24 cellular contexts compared by ENCODE assay signal in genomic region chr5:96768708-96769251, GRCh38. TPM values are rescaled to one million over a fixed set of nuclear protein-coding genes. Genes with fewer than 3 reads are reported as not detected.
DNase-seq lines count a peak whose midpoint lies in the region; ATAC-seq and TF ChIP-seq lines count a peak whose summit lies in the region.
"Had no signal": no experiment of that assay in that cellular context is flagged by ENCODE, and none has a peak within 500 bp of the region (broad histone marks: within the 10 kb centered on the region; RNA-seq: fewer than 3 reads in every experiment).

No MANE protein-coding gene starts in this region.

- no peaks in the 10 kb centered on the region for H3K27me3 ChIP-seq in right lobe of liver
- H3K27me3 ChIP-seq: ovary, SJSA1, uterus had no signal

- H3K4me3 Mint-ChIP-seq in stimulated activated naive CD8-positive, alpha-beta T cell treated with anti-CD3 and anti-CD28 coated beads, Interleukin-15, Interleukin-2, amounts not matched to agents 100 ng/mL and 50 ng/mL, for 24 hours = no peak overlapping the region
- no peak overlapping the region for H3K4me3 Mint-ChIP-seq in stimulated activated naive CD8-positive, alpha-beta T cell treated with anti-CD3 and anti-CD28 coated beads, Interleukin-15, amount 100 ng/mL, for 72 hours
- no peak overlapping the region for H3K4me3 Mint-ChIP-seq in activated CD8-positive, alpha-beta T cell treated with anti-CD3 and anti-CD28 coated beads, Interleukin-2, amount 10 ng/mL, durations not matched to agents 7 days and 5 days
- H3K4me3 Mint-ChIP-seq in memory B cell = no peak overlapping the region

- no peak overlapping the region for H3K4me3 ChIP-seq in right lobe of liver
- H3K4me3 ChIP-seq: ovary, SJSA1, smooth muscle cell, uterus had no signal

- DNase-seq in stimulated activated naive CD8-positive, alpha-beta T cell treated with anti-CD3 and anti-CD28 coated beads, Interleukin-15, amount 100 ng/mL, for 72 hours = no peak
- no peak for DNase-seq in activated CD8-positive, alpha-beta T cell treated with anti-CD3 and anti-CD28 coated beads, Interleukin-2, amount 10 ng/mL, durations not matched to agents 7 days and 5 days
- no peak for DNase-seq in memory B cell (ENCODE audit: low spot score in 2 of 2)
- DNase-seq in C1 segment of cervical spinal cord (lab: John Stamatoyannopoulos, UW) = no peak
- no peak for DNase-seq in NCI-H1417 treated with DMSO at 0.1 percent for 48 hours (lab: John Stamatoyannopoulos, UW)
- no peak for DNase-seq in right lobe of liver
- DNase-seq in cerebellar cortex (ENCODE audit: low spot score) = no peak
- DNase-seq: activated CD4-positive, alpha-beta T cell treated with anti-CD3 and anti-CD28 coated beads, Interleukin-2, amount 50 U/mL, for 4 hours; activated naive CD4-positive, alpha-beta T cell treated with Interleukin-2 at 50 U/mL for 16 hours; aorta; caudate nucleus; left colon; mesenchymal stem cell; NCI-H1048; NCI-H1930; NCI-H526 treated with DMSO at 0.1 percent for 48 hours; ovary; retina; uterus; WERI-Rb-1 had no signal

- H3K27ac ChIP-seq in right lobe of liver = no peak overlapping the region
- H3K27ac ChIP-seq: C4-2B, ovary, SJSA1, uterus, WERI-Rb-1 had no signal

- CTCF ChIA-PET in activated CD8-positive, alpha-beta T cell treated with anti-CD3 and anti-CD28 coated beads, Interleukin-2, amount 10 ng/mL, durations not matched to agents 7 days and 5 days (lab: Charles Lee) = interaction anchor here (0.8 to 2.3 kb wide), 8 partner anchors 11 to 393 kb away, joined by 3 to 9 read pairs (median 6); no protein-coding TSS in a partner anchor

- no peaks in the 10 kb centered on the region for H3K27me3 Mint-ChIP-seq in stimulated activated naive CD8-positive, alpha-beta T cell treated with anti-CD3 and anti-CD28 coated beads, Interleukin-15, Interleukin-2, amounts not matched to agents 100 ng/mL and 50 ng/mL, for 24 hours
- no peaks in the 10 kb centered on the region for H3K27me3 Mint-ChIP-seq in stimulated activated naive CD8-positive, alpha-beta T cell treated with anti-CD3 and anti-CD28 coated beads, Interleukin-15, amount 100 ng/mL, for 72 hours
- no peaks in the 10 kb centered on the region for H3K27me3 Mint-ChIP-seq in activated CD8-positive, alpha-beta T cell treated with anti-CD3 and anti-CD28 coated beads, Interleukin-2, amount 10 ng/mL, durations not matched to agents 7 days and 5 days (ENCODE audit: low read depth)
- no peaks in the 10 kb centered on the region for H3K27me3 Mint-ChIP-seq in memory B cell

- peaks cover 78% of the 10 kb centered on the region for H3K36me3 Mint-ChIP-seq in stimulated activated naive CD8-positive, alpha-beta T cell treated with anti-CD3 and anti-CD28 coated beads, Interleukin-15, Interleukin-2, amounts not matched to agents 100 ng/mL and 50 ng/mL, for 24 hours (ENCODE audit: low read depth)
- peaks cover 65% of the 10 kb centered on the region for H3K36me3 Mint-ChIP-seq in activated CD8-positive, alpha-beta T cell treated with anti-CD3 and anti-CD28 coated beads, Interleukin-2, amount 10 ng/mL, durations not matched to agents 7 days and 5 days (ENCODE audit: low read depth)
- H3K36me3 Mint-ChIP-seq in memory B cell = peaks cover 27% of the 10 kb centered on the region

- H3K4me1 ChIP-seq in right lobe of liver = peaks cover 0 to 4% (median 0%) of the 10 kb centered on the region in 4 donors
- H3K4me1 ChIP-seq: SJSA1, uterus had no signal

- H3K36me3 ChIP-seq in right lobe of liver = peaks cover 12 to 88% (median 56%) of the 10 kb centered on the region in 4 donors
- H3K36me3 ChIP-seq: ovary had no signal

- peak overlapping the region; percentile 67 for H3K27ac Mint-ChIP-seq in stimulated activated naive CD8-positive, alpha-beta T cell treated with anti-CD3 and anti-CD28 coated beads, Interleukin-15, Interleukin-2, amounts not matched to agents 100 ng/mL and 50 ng/mL, for 24 hours
- peak overlapping the region in 1 of 2 donors; percentile 62 for H3K27ac Mint-ChIP-seq in stimulated activated naive CD8-positive, alpha-beta T cell treated with anti-CD3 and anti-CD28 coated beads, Interleukin-15, amount 100 ng/mL, for 72 hours
- peak overlapping the region; percentile 18 for H3K27ac Mint-ChIP-seq in activated CD8-positive, alpha-beta T cell treated with anti-CD3 and anti-CD28 coated beads, Interleukin-2, amount 10 ng/mL, durations not matched to agents 7 days and 5 days
- H3K27ac Mint-ChIP-seq in memory B cell = peak overlapping the region; percentile 76

- intact Hi-C loops in right lobe of liver (cut with DNase I) = no loop called here

- no peak for TF ChIP-seq CTCF in right lobe of liver (IDR thresholded peaks at IDR 0.05)

- H3K9me3 ChIP-seq in right lobe of liver = no peaks in the 10 kb centered on the region
- H3K9me3 ChIP-seq: ovary, SJSA1, uterus had no signal

- no peak for TF ChIP-seq POLR2A in right lobe of liver (IDR thresholded peaks at IDR 0.05)

- POLR2A ChIA-PET in activated CD8-positive, alpha-beta T cell treated with anti-CD3 and anti-CD28 coated beads, Interleukin-2, amount 10 ng/mL, durations not matched to agents 7 days and 5 days (lab: Charles Lee) = interaction anchor here (0.8 kb wide), 1 partner anchor 39 kb away, joined by 3 read pairs; the partner anchor contains the start of gene ERAP1

- 77% methylated on average over 4 of the region's 4 CpGs for WGBS in right lobe of liver (ENCODE audit: insufficient coverage, low coverage, low lambda C conversion rate, missing lambda C conversion rate)

- no peak for ATAC-seq in stimulated activated naive CD8-positive, alpha-beta T cell treated with anti-CD3 and anti-CD28 coated beads, Interleukin-15, amount 100 ng/mL, for 72 hours
- ATAC-seq in activated CD8-positive, alpha-beta T cell treated with anti-CD3 and anti-CD28 coated beads, Interleukin-2, amount 10 ng/mL, durations not matched to agents 7 days and 5 days = no peak
- ATAC-seq in memory B cell (ENCODE audit: low read depth) (no peak), right lobe of liver (no peak)
- ATAC-seq: left colon had no signal

- H3K9me3 Mint-ChIP-seq in stimulated activated naive CD8-positive, alpha-beta T cell treated with anti-CD3 and anti-CD28 coated beads, Interleukin-15, Interleukin-2, amounts not matched to agents 100 ng/mL and 50 ng/mL, for 24 hours = no peaks in the 10 kb centered on the region
- H3K9me3 Mint-ChIP-seq in stimulated activated naive CD8-positive, alpha-beta T cell treated with anti-CD3 and anti-CD28 coated beads, Interleukin-15, amount 100 ng/mL, for 72 hours = no peaks in the 10 kb centered on the region
- H3K9me3 Mint-ChIP-seq in activated CD8-positive, alpha-beta T cell treated with anti-CD3 and anti-CD28 coated beads, Interleukin-2, amount 10 ng/mL, durations not matched to agents 7 days and 5 days (ENCODE audit: insufficient read depth) = no peaks in the 10 kb centered on the region
- no peaks in the 10 kb centered on the region for H3K9me3 Mint-ChIP-seq in memory B cell

- H3K4me1 Mint-ChIP-seq in stimulated activated naive CD8-positive, alpha-beta T cell treated with anti-CD3 and anti-CD28 coated beads, Interleukin-15, Interleukin-2, amounts not matched to agents 100 ng/mL and 50 ng/mL, for 24 hours (ENCODE audit: low read depth) = peaks cover 12% of the 10 kb centered on the region
- H3K4me1 Mint-ChIP-seq in stimulated activated naive CD8-positive, alpha-beta T cell treated with anti-CD3 and anti-CD28 coated beads, Interleukin-15, amount 100 ng/mL, for 72 hours = peaks cover 13% of the 10 kb centered on the region
- peaks cover 18% of the 10 kb centered on the region for H3K4me1 Mint-ChIP-seq in activated CD8-positive, alpha-beta T cell treated with anti-CD3 and anti-CD28 coated beads, Interleukin-2, amount 10 ng/mL, durations not matched to agents 7 days and 5 days (ENCODE audit: low read depth)
- H3K4me1 Mint-ChIP-seq in memory B cell = no peaks in the 10 kb centered on the region

RNA-seq across cellular contexts. Expression of gene ERAP1, which starts 39.0 kb away (rescaled TPM):
- 100 to 1,000 TPM in 1 of 2 experiments, 10 to 100 TPM in 1; 98.4 to 105 TPM for total RNA-seq in activated CD8-positive, alpha-beta T cell treated with anti-CD3 and anti-CD28 coated beads, Interleukin-2, amount 10 ng/mL, durations not matched to agents 7 days and 5 days
- total RNA-seq in right lobe of liver = 10 to 100 TPM; 29.3 to 54.7 (median 34.1) TPM
